9 cellular contexts compared by ENCODE assay signal in the genomic region with DNA sequence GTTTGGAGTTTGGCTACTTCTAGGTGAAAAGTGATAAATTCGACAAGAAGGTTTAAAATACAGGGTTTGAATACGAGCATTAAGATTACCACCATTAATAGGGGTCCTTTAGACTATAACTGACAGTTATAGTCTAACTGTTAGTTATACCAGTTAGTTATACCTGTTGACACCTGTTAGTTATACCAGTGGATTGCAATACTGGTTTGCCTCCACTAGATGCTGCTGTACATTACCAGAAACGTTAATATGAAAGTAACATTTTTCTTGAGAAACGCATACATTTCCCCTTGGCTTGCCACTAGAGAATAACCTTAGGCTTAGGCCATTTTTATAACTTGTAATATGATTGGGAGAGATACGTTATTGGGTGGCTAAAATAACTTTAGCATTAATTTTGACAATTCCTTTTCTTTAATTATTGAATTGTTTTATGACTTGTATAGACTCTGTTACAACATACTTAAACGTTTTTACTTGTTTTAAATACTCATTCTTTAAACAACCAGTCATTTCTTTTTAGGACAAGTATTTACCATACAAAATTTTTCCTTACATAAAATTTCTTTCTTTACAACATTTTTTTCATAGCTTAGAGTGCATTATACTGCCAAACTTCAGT.
DNase-seq lines count a peak whose midpoint lies in the region; ATAC-seq and TF ChIP-seq lines count a peak whose summit lies in the region.
"Had no signal": no experiment of that assay in that cellular context is flagged by ENCODE, and none has a peak within 500 bp of the region (broad histone marks: within the 10 kb centered on the region; RNA-seq: fewer than 3 reads in every experiment).

No MANE protein-coding gene starts in this region.

- ATAC-seq in GM19035 (IDR thresholded peaks at IDR 0.05; ENCODE audit: unreplicated experiment): peak; percentile 79
- peak; percentile 83 for ATAC-seq in HG03354 (IDR thresholded peaks at IDR 0.05; ENCODE audit: poor library complexity, severe bottlenecking, unreplicated experiment)
- ATAC-seq in RWPE2 (ENCODE audit: low read depth): peak; percentile 61; the same call in 1 of the 3 replicates
- ATAC-seq: K562 had no signal

- H3K9me3 ChIP-seq in RWPE2 (ENCODE audit: severe bottlenecking): no peaks in the 10 kb centered on the region
- peaks cover 20% of the 10 kb centered on the region for H3K9me3 ChIP-seq in vagina

- H3K9me3 Mint-ChIP-seq in immature natural killer cell: peaks cover 13 to 61% (median 31%) of the 10 kb centered on the region in 6 donors

- H3K27me3 Mint-ChIP-seq in immature natural killer cell (ENCODE audit: low read depth in 3 of 3): no peaks in the 10 kb centered on the region

- H3K36me3 ChIP-seq in RWPE2 (ENCODE audit: low read depth): no peaks in the 10 kb centered on the region
- no peaks in the 10 kb centered on the region for H3K36me3 ChIP-seq in vagina

- peaks cover 0 to 4% (median 0%) of the 10 kb centered on the region in 3 donors for H3K36me3 Mint-ChIP-seq in immature natural killer cell

- no peak for TF ChIP-seq POLR2A in vagina (IDR thresholded peaks at IDR 0.05)

- no peak overlapping the region for H3K4me3 Mint-ChIP-seq in immature natural killer cell

- H3K27ac Mint-ChIP-seq in immature natural killer cell: no peak overlapping the region

- H3K4me3 ChIP-seq in RWPE2 (ENCODE audit: severe bottlenecking): no peak overlapping the region
- H3K4me3 ChIP-seq in vagina: no peak overlapping the region
- H3K4me3 ChIP-seq: K562 had no signal

- no peaks in the 10 kb centered on the region for H3K4me1 Mint-ChIP-seq in immature natural killer cell

- no peak overlapping the region for H3K27ac ChIP-seq in RWPE2 (ENCODE audit: poor library complexity, severe bottlenecking)
- no peak overlapping the region for H3K27ac ChIP-seq in vagina

- H3K27me3 ChIP-seq in RWPE2 (ENCODE audit: insufficient read depth, poor library complexity, severe bottlenecking): no peaks in the 10 kb centered on the region
- H3K27me3 ChIP-seq in vagina: no peaks in the 10 kb centered on the region

- H3K4me1 ChIP-seq in RWPE2 (ENCODE audit: insufficient read depth, poor library complexity, severe bottlenecking): no peaks in the 10 kb centered on the region
- no peaks in the 10 kb centered on the region for H3K4me1 ChIP-seq in vagina

- DNase-seq in CD1c-positive myeloid dendritic cell (ENCODE audit: extremely low spot score): peak; percentile 9
- DNase-seq in RWPE2 (ENCODE audit: low spot score): no peak
- DNase-seq in iris pigment epithelial cell (ENCODE audit: low read depth): peak; percentile 17
- DNase-seq in immature natural killer cell: no peak
- no peak for DNase-seq in GF-D8 (lab: John Stamatoyannopoulos, UW)
- DNase-seq in vagina (ENCODE audit: extremely low spot score in 2 of 2): no peak

- TF ChIP-seq CTCF in RWPE2 (IDR thresholded peaks at IDR 0.05; ENCODE audit: poor library complexity, severe bottlenecking) (peak; percentile 85), vagina (IDR thresholded peaks at IDR 0.05) (no peak)

- intact Hi-C loops in vagina (cut with DNase I): no loop called here

Comparison
In these comparisons a context has a peak if more than half of its experiments do, and no peak if none do; other contexts are left out.
1. DNase-seq: peak in CD1c-positive myeloid dendritic cell (single experiment) and iris pigment epithelial cell (single experiment); none in RWPE2 (single experiment), immature natural killer cell (0 of 3), GF-D8 (single experiment) and vagina (0 of 2).
2. Peak in every context shown above with its lines, with median percentiles within 50 percentile points of each other: ATAC-seq.